In the genomic region with DNA sequence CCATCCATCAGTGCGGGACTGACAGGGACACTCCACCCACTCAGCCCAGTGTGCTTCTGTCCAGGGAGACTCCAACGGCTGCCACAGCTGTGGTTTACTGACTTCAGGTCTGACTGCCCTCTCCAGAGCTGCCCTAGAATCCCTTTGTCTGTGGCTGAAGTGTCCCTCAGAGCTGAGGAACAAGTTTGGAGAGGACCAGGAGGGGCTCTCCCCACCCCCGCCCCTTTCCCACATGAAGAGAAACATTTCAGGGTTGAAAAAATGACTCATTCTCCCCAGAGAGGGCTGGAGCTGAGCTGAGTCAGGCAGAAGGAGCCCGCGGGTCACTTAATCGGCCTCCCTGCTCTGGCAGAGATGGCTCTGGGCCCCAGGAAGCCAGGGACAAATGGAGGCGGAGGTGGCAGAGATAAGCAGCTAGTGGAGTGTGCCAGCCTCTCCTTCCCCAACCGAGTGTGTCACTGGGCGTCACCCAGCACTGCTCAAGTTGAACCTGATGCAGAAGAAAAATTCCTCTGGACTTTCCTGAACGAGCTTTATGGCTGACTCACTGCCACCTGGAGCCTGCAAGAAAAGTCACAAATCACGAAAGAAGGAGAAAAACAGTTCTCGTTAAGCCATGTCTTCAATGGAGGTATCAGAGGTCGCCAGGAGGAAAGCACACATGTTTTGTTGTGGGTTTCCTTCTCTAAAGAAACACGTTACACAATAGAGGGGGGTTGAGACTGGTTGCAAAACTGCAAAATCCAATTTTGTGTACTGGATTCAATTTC, we compare ENCODE assay signal across 1 cellular context.
TF ChIP-seq lines count a peak whose summit lies in the region.

No MANE protein-coding gene starts in this region.

TF ChIP-seq in K562, 482 proteins besides CTCF, POLR2A, EP300 and RAD21 (continued from another document):
- TF ChIP-seq, protein P1, sequence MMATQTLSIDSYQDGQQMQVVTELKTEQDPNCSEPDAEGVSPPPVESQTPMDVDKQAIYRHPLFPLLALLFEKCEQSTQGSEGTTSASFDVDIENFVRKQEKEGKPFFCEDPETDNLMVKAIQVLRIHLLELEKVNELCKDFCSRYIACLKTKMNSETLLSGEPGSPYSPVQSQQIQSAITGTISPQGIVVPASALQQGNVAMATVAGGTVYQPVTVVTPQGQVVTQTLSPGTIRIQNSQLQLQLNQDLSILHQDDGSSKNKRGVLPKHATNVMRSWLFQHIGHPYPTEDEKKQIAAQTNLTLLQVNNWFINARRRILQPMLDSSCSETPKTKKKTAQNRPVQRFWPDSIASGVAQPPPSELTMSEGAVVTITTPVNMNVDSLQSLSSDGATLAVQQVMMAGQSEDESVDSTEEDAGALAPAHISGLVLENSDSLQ (IDR thresholded peaks at IDR 0.05), result peak; percentile 94
- peak; percentile 43 for TF ChIP-seq FOS (IDR thresholded peaks at IDR 0.05; ENCODE audit: extremely low read depth, insufficient read length)
- TF ChIP-seq THRAP3 (IDR thresholded peaks at IDR 0.05; ENCODE audit: borderline replicate concordance), result no peak
- no peak for TF ChIP-seq PURB (CRISPR knock-in tag; IDR thresholded peaks at IDR 0.05; ENCODE audit: low read depth)
- no peak for TF ChIP-seq NCOA4 (IDR thresholded peaks at IDR 0.05; ENCODE audit: partially characterized antibody)
- TF ChIP-seq ZNF282 (CRISPR knock-in tag; IDR thresholded peaks at IDR 0.05), result no peak
- no peak for TF ChIP-seq NBN (IDR thresholded peaks at IDR 0.05; ENCODE audit: low read depth)
- TF ChIP-seq, protein P2, sequence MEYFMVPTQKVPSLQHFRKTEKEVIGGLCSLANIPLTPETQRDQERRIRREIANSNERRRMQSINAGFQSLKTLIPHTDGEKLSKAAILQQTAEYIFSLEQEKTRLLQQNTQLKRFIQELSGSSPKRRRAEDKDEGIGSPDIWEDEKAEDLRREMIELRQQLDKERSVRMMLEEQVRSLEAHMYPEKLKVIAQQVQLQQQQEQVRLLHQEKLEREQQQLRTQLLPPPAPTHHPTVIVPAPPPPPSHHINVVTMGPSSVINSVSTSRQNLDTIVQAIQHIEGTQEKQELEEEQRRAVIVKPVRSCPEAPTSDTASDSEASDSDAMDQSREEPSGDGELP (CRISPR knock-in tag; IDR thresholded peaks at IDR 0.05; ENCODE audit: borderline replicate concordance), result peak; percentile 44; the same call in 1 of the 2 replicates
- TF ChIP-seq SRSF7 (optimal IDR thresholded peaks at IDR 0.05; ENCODE audit: low read depth, low read length), result no peak
- TF ChIP-seq, protein P3, sequence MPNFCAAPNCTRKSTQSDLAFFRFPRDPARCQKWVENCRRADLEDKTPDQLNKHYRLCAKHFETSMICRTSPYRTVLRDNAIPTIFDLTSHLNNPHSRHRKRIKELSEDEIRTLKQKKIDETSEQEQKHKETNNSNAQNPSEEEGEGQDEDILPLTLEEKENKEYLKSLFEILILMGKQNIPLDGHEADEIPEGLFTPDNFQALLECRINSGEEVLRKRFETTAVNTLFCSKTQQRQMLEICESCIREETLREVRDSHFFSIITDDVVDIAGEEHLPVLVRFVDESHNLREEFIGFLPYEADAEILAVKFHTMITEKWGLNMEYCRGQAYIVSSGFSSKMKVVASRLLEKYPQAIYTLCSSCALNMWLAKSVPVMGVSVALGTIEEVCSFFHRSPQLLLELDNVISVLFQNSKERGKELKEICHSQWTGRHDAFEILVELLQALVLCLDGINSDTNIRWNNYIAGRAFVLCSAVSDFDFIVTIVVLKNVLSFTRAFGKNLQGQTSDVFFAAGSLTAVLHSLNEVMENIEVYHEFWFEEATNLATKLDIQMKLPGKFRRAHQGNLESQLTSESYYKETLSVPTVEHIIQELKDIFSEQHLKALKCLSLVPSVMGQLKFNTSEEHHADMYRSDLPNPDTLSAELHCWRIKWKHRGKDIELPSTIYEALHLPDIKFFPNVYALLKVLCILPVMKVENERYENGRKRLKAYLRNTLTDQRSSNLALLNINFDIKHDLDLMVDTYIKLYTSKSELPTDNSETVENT (CRISPR knock-in tag; IDR thresholded peaks at IDR 0.05), result no peak
- no peak for TF ChIP-seq HSF4 (CRISPR knock-in tag; IDR thresholded peaks at IDR 0.05; ENCODE audit: borderline replicate concordance)
- peak; percentile 39; the same call in 1 of the 2 replicates for TF ChIP-seq ATF7 (IDR thresholded peaks at IDR 0.05)
- TF ChIP-seq, protein P4, sequence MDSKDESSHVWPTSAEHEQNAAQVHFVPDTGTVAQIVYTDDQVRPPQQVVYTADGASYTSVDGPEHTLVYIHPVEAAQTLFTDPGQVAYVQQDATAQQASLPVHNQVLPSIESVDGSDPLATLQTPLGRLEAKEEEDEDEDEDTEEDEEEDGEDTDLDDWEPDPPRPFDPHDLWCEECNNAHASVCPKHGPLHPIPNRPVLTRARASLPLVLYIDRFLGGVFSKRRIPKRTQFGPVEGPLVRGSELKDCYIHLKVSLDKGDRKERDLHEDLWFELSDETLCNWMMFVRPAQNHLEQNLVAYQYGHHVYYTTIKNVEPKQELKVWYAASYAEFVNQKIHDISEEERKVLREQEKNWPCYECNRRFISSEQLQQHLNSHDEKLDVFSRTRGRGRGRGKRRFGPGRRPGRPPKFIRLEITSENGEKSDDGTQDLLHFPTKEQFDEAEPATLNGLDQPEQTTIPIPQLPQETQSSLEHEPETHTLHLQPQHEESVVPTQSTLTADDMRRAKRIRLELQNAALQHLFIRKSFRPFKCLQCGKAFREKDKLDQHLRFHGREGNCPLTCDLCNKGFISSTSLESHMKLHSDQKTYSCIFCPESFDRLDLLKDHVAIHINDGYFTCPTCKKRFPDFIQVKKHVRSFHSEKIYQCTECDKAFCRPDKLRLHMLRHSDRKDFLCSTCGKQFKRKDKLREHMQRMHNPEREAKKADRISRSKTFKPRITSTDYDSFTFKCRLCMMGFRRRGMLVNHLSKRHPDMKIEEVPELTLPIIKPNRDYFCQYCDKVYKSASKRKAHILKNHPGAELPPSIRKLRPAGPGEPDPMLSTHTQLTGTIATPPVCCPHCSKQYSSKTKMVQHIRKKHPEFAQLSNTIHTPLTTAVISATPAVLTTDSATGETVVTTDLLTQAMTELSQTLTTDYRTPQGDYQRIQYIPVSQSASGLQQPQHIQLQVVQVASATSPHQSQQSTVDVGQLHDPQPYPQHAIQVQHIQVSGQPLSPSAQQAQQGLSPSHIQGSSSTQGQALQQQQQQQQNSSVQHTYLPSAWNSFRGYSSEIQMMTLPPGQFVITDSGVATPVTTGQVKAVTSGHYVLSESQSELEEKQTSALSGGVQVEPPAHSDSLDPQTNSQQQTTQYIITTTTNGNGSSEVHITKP (IDR thresholded peaks at IDR 0.05; ENCODE audit: partially characterized antibody), result peak; percentile 79
- peak; percentile 89 for TF ChIP-seq SMARCA4 (IDR thresholded peaks at IDR 0.05)
- TF ChIP-seq DPF2 (IDR thresholded peaks at IDR 0.05), result peak; percentile 87
- TF ChIP-seq FOSL1 (tag; conservative IDR thresholded peaks at IDR 0.05), result peak; percentile 95
- TF ChIP-seq ZFX (CRISPR knock-in tag; IDR thresholded peaks at IDR 0.05), result no peak
- peak; percentile 39 for TF ChIP-seq NEUROD1 (IDR thresholded peaks at IDR 0.05; ENCODE audit: borderline replicate concordance, low read depth, low read length, partially characterized antibody)
- TF ChIP-seq MYNN (IDR thresholded peaks at IDR 0.05), result peak; percentile 77; the same call in 1 of the 2 replicates
- no peak for TF ChIP-seq MYNN (CRISPR knock-in tag; IDR thresholded peaks at IDR 0.05)
- TF ChIP-seq ZNF830 (CRISPR knock-in tag; IDR thresholded peaks at IDR 0.05), result 0 out of 2 replicates have a peak, but pooled peaks have one; percentile 31
- TF ChIP-seq TAL1 (IDR thresholded peaks at IDR 0.05), result peak; percentile 6; the same call in 1 of the 2 replicates
- TF ChIP-seq KLF16 (IDR thresholded peaks at IDR 0.05), result 0 out of 2 replicates have a peak, but pooled peaks have one; percentile 10
- 0 out of 2 replicates have a peak, but pooled peaks have one; percentile 38 for TF ChIP-seq DNMT1 (IDR thresholded peaks at IDR 0.05)
- peak in 1 of 2 experiments; percentile 41; a peak in 1 of 4 replicates for TF ChIP-seq RCOR1 (IDR thresholded peaks at IDR 0.05; ENCODE audit: borderline replicate concordance in 1 of 2, low read depth in 2 of 2, low read length in 2 of 2)
- TF ChIP-seq KDM5B (IDR thresholded peaks at IDR 0.05; ENCODE audit: insufficient replicate concordance, low read depth, low read length), result no peak
- TF ChIP-seq, protein P5, sequence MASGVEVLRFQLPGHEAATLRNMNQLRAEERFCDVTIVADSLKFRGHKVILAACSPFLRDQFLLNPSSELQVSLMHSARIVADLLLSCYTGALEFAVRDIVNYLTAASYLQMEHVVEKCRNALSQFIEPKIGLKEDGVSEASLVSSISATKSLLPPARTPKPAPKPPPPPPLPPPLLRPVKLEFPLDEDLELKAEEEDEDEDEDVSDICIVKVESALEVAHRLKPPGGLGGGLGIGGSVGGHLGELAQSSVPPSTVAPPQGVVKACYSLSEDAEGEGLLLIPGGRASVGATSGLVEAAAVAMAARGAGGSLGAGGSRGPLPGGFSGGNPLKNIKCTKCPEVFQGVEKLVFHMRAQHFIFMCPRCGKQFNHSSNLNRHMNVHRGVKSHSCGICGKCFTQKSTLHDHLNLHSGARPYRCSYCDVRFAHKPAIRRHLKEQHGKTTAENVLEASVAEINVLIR (CRISPR knock-in tag; IDR thresholded peaks at IDR 0.05), result no peak
- TF ChIP-seq, protein P6, sequence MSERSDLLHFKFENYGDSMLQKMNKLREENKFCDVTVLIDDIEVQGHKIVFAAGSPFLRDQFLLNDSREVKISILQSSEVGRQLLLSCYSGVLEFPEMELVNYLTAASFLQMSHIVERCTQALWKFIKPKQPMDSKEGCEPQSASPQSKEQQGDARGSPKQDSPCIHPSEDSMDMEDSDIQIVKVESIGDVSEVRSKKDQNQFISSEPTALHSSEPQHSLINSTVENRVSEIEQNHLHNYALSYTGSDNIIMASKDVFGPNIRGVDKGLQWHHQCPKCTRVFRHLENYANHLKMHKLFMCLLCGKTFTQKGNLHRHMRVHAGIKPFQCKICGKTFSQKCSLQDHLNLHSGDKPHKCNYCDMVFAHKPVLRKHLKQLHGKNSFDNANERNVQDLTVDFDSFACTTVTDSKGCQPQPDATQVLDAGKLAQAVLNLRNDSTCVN (CRISPR knock-in tag; IDR thresholded peaks at IDR 0.05), result no peak
- no peak for TF ChIP-seq ESRRB (CRISPR knock-in tag; IDR thresholded peaks at IDR 0.05; ENCODE audit: borderline replicate concordance)
- TF ChIP-seq, protein P7, sequence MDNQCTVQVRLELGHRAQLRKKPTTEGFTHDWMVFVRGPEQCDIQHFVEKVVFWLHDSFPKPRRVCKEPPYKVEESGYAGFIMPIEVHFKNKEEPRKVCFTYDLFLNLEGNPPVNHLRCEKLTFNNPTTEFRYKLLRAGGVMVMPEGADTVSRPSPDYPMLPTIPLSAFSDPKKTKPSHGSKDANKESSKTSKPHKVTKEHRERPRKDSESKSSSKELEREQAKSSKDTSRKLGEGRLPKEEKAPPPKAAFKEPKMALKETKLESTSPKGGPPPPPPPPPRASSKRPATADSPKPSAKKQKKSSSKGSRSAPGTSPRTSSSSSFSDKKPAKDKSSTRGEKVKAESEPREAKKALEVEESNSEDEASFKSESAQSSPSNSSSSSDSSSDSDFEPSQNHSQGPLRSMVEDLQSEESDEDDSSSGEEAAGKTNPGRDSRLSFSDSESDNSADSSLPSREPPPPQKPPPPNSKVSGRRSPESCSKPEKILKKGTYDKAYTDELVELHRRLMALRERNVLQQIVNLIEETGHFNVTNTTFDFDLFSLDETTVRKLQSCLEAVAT (IDR thresholded peaks at IDR 0.05), result no peak
- 0 out of 2 replicates have a peak, but pooled peaks have one; percentile 32 for TF ChIP-seq BACH1 (tag; IDR thresholded peaks at IDR 0.05)
- TF ChIP-seq SMAD4 (CRISPR knock-in tag; conservative IDR thresholded peaks at IDR 0.05), result no peak
- peak; percentile 59 for TF ChIP-seq MAFG (tag; conservative IDR thresholded peaks at IDR 0.05)
- no peak for TF ChIP-seq PHTF2 (CRISPR knock-in tag; IDR thresholded peaks at IDR 0.05)
- TF ChIP-seq SMARCE1 (IDR thresholded peaks at IDR 0.05), result peak; percentile 90
- peak; percentile 88 for TF ChIP-seq MEIS2 (IDR thresholded peaks at IDR 0.05; ENCODE audit: partially characterized antibody)
- peak; percentile 82 for TF ChIP-seq JUN (IDR thresholded peaks at IDR 0.05; ENCODE audit: borderline replicate concordance, low read depth, low read length)
- no peak for TF ChIP-seq JUN (CRISPR knock-in tag; IDR thresholded peaks at IDR 0.05; ENCODE audit: borderline replicate concordance)
- TF ChIP-seq, protein P8, sequence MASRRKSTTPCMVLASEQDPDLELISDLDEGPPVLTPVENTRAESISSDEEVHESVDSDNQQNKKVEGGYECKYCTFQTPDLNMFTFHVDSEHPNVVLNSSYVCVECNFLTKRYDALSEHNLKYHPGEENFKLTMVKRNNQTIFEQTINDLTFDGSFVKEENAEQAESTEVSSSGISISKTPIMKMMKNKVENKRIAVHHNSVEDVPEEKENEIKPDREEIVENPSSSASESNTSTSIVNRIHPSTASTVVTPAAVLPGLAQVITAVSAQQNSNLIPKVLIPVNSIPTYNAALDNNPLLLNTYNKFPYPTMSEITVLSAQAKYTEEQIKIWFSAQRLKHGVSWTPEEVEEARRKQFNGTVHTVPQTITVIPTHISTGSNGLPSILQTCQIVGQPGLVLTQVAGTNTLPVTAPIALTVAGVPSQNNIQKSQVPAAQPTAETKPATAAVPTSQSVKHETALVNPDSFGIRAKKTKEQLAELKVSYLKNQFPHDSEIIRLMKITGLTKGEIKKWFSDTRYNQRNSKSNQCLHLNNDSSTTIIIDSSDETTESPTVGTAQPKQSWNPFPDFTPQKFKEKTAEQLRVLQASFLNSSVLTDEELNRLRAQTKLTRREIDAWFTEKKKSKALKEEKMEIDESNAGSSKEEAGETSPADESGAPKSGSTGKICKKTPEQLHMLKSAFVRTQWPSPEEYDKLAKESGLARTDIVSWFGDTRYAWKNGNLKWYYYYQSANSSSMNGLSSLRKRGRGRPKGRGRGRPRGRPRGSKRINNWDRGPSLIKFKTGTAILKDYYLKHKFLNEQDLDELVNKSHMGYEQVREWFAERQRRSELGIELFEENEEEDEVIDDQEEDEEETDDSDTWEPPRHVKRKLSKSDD (conservative IDR thresholded peaks at IDR 0.05; ENCODE audit: low read length), result no peak
